ENCODE assay signal across 1 cellular context in the genomic region with DNA sequence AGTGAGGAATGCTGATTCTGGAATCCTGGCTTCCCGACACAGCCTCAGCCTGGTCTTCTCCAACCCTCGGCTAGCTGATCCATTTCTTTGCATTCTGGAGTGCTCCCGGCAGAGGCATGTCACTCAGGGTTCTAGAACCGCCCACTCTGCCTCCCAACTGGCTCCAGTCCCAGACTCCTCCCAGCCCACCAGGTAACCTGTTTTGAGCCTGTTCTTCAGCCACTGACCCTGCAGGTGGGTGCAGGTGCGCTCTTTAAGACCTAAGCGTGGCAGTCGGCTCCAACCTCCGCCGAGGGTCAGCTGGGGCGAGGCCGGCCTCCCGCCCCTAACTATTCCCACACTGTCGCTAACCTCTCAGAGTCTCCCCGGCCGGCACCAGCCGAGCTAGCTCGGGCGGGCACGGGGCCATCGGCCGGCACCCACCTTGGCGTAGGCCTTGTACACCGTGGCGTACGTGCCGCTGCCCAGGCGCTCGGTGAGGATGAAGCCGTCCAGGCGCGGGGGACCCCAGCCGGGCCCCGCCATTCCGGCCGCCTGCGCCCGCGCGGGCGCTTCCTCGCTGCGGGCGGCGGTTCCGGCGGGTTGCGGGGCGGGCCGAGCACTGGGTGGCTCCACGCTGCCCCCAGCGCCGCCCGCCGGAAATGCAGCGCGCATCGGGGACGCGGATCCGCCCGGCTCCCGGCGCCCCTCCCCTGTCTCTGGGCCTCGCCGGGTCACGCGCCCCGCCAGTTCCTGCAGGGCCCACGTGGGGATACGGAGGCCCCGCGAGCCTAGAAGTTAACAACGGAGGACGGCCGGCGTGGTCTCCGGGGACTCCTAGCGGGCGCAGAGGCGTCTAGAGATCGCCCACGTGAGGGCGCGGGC.
TF ChIP-seq lines count a peak whose summit lies in the region.

A gene with protein sequence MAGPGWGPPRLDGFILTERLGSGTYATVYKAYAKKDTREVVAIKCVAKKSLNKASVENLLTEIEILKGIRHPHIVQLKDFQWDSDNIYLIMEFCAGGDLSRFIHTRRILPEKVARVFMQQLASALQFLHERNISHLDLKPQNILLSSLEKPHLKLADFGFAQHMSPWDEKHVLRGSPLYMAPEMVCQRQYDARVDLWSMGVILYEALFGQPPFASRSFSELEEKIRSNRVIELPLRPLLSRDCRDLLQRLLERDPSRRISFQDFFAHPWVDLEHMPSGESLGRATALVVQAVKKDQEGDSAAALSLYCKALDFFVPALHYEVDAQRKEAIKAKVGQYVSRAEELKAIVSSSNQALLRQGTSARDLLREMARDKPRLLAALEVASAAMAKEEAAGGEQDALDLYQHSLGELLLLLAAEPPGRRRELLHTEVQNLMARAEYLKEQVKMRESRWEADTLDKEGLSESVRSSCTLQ (minus strand): TSS at position 576 of the 864 bp plus-strand sequence. CDS start 51 bp downstream, at position 525.

TF ChIP-seq in K562, 482 proteins besides CTCF, POLR2A, EP300 and RAD21 (continued from another document and continues in another):
- no peak for TF ChIP-seq ZNF133 (CRISPR knock-in tag; IDR thresholded peaks at IDR 0.05)
- TF ChIP-seq RFX1 (IDR thresholded peaks at IDR 0.05): no peak
- TF ChIP-seq OTX1 (CRISPR knock-in tag; IDR thresholded peaks at IDR 0.05): no peak
- TF ChIP-seq TEAD4 (IDR thresholded peaks at IDR 0.05; ENCODE audit: low read length): no peak; the same call in 1 of the 2 replicates
- no peak for TF ChIP-seq TEAD4 (CRISPR knock-in tag; IDR thresholded peaks at IDR 0.05; ENCODE audit: borderline replicate concordance)
- TF ChIP-seq RAD51 (IDR thresholded peaks at IDR 0.05; ENCODE audit: borderline replicate concordance, low read depth): peak; percentile 86
- no peak for TF ChIP-seq ZBTB17 (CRISPR knock-in tag; IDR thresholded peaks at IDR 0.05)
- TF ChIP-seq POLR2G (IDR thresholded peaks at IDR 0.05; ENCODE audit: low read depth, low read length): peak; percentile 94
- no peak for TF ChIP-seq SMARCA4 (IDR thresholded peaks at IDR 0.05)
- TF ChIP-seq, protein P1, sequence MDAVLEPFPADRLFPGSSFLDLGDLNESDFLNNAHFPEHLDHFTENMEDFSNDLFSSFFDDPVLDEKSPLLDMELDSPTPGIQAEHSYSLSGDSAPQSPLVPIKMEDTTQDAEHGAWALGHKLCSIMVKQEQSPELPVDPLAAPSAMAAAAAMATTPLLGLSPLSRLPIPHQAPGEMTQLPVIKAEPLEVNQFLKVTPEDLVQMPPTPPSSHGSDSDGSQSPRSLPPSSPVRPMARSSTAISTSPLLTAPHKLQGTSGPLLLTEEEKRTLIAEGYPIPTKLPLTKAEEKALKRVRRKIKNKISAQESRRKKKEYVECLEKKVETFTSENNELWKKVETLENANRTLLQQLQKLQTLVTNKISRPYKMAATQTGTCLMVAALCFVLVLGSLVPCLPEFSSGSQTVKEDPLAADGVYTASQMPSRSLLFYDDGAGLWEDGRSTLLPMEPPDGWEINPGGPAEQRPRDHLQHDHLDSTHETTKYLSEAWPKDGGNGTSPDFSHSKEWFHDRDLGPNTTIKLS (IDR thresholded peaks at IDR 0.05; ENCODE audit: borderline replicate concordance, low read depth): 0 out of 2 replicates have a peak, but pooled peaks have one; percentile 67
- TF ChIP-seq ZNF444 (CRISPR knock-in tag; IDR thresholded peaks at IDR 0.05): no peak
- no peak for TF ChIP-seq ADNP (tag; IDR thresholded peaks at IDR 0.05)
- TF ChIP-seq SRSF3 (IDR thresholded peaks at IDR 0.05; ENCODE audit: insufficient read depth, low read length): no peak
- TF ChIP-seq, protein P2, sequence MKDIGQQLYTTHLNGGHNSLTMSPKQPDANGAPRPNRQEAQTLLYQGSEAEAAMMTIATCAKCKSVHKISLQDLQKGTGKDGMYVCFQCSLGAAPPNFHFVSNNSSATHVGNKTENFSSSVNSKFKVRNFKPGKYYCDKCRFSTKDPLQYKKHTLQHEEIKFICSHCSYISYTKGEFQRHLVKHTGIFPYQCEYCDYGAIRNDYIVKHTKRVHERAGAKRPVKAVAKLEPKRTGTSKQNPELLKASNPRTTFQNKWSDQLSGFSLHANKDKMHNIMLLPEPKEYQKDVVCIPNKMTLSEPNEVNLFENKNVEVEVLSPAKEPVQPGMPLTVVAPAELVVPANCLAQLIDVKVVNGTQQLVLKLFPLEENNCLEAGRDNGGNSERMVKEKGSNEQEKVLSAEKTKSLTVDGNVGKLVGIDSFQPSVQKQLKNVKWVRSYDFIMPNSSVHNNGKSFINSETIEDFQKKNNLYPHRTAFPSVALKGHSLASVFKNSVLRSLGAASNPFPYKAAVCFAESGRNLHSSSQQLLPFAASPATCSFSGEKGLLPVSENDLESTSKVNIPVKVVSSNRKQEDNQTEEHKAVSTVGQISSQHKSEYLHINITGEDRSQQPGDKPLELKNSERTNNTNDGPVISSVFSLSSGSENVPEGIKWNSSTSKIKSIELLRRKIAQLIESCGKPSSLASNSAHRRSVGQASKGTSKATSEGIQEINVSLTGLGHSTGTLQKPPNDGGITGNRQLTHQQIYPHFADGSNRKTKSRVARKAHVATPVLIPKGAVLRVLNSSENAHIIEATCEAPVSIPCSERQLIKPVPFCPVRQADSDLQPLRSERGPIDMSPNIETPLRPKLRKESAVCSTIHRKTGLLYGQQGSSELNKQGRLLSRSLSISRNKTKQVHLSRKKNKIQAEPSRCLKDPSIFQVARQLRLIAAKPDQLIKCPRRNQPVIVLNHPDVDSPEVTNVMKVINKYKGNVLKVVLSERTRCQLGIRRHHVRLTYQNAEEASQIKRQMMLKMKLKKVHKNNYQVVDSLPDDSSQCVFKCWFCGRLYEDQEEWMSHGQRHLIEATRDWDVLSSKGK (CRISPR knock-in tag; IDR thresholded peaks at IDR 0.05): no peak
- TF ChIP-seq, protein P3, sequence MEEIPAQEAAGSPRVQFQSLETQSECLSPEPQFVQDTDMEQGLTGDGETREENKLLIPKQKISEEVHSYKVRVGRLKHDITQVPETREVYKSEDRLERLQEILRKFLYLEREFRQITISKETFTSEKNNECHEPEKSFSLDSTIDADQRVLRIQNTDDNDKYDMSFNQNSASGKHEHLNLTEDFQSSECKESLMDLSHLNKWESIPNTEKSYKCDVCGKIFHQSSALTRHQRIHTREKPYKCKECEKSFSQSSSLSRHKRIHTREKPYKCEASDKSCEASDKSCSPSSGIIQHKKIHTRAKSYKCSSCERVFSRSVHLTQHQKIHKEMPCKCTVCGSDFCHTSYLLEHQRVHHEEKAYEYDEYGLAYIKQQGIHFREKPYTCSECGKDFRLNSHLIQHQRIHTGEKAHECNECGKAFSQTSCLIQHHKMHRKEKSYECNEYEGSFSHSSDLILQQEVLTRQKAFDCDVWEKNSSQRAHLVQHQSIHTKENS (CRISPR knock-in tag; IDR thresholded peaks at IDR 0.05): no peak
- no peak for TF ChIP-seq STAG1 (CRISPR knock-in tag; IDR thresholded peaks at IDR 0.05; ENCODE audit: borderline replicate concordance)
- no peak for TF ChIP-seq GTF2E2 (tag; IDR thresholded peaks at IDR 0.05)
- TF ChIP-seq RBM25 (IDR thresholded peaks at IDR 0.05; ENCODE audit: low read depth, low read length, severe bottlenecking): no peak
- no peak; a peak in 1 of 4 replicates for TF ChIP-seq SRF (CRISPR knock-in tag; IDR thresholded peaks at IDR 0.05)
- TF ChIP-seq FOXM1 (IDR thresholded peaks at IDR 0.05; ENCODE audit: low read depth): no peak
- TF ChIP-seq FOXM1 (CRISPR knock-in tag; IDR thresholded peaks at IDR 0.05; ENCODE audit: low read depth): no peak; the same call in 1 of the 2 replicates
- TF ChIP-seq XRCC3 (IDR thresholded peaks at IDR 0.05): no peak
- TF ChIP-seq TRIM24 (IDR thresholded peaks at IDR 0.05): no peak
- TF ChIP-seq SMC3 (conservative IDR thresholded peaks at IDR 0.05; ENCODE audit: insufficient read depth, low read depth, low read length): peak; percentile 31; the same call in 1 of the 2 replicates
- TF ChIP-seq ZFP30 (CRISPR knock-in tag; IDR thresholded peaks at IDR 0.05; ENCODE audit: borderline replicate concordance): no peak
- TF ChIP-seq, protein P4, sequence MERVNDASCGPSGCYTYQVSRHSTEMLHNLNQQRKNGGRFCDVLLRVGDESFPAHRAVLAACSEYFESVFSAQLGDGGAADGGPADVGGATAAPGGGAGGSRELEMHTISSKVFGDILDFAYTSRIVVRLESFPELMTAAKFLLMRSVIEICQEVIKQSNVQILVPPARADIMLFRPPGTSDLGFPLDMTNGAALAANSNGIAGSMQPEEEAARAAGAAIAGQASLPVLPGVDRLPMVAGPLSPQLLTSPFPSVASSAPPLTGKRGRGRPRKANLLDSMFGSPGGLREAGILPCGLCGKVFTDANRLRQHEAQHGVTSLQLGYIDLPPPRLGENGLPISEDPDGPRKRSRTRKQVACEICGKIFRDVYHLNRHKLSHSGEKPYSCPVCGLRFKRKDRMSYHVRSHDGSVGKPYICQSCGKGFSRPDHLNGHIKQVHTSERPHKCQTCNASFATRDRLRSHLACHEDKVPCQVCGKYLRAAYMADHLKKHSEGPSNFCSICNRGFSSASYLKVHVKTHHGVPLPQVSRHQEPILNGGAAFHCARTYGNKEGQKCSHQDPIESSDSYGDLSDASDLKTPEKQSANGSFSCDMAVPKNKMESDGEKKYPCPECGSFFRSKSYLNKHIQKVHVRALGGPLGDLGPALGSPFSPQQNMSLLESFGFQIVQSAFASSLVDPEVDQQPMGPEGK (CRISPR knock-in tag; IDR thresholded peaks at IDR 0.05; ENCODE audit: borderline replicate concordance): no peak
- TF ChIP-seq SRSF9 (IDR thresholded peaks at IDR 0.05; ENCODE audit: borderline replicate concordance, low read depth, low read length): no peak
- TF ChIP-seq NR2C2 (CRISPR knock-in tag; IDR thresholded peaks at IDR 0.05): peak; percentile 55; the same call in 1 of the 2 replicates
- TF ChIP-seq NR2C2 (tag; IDR thresholded peaks at IDR 0.05): peak; percentile 71
- TF ChIP-seq, protein P5, sequence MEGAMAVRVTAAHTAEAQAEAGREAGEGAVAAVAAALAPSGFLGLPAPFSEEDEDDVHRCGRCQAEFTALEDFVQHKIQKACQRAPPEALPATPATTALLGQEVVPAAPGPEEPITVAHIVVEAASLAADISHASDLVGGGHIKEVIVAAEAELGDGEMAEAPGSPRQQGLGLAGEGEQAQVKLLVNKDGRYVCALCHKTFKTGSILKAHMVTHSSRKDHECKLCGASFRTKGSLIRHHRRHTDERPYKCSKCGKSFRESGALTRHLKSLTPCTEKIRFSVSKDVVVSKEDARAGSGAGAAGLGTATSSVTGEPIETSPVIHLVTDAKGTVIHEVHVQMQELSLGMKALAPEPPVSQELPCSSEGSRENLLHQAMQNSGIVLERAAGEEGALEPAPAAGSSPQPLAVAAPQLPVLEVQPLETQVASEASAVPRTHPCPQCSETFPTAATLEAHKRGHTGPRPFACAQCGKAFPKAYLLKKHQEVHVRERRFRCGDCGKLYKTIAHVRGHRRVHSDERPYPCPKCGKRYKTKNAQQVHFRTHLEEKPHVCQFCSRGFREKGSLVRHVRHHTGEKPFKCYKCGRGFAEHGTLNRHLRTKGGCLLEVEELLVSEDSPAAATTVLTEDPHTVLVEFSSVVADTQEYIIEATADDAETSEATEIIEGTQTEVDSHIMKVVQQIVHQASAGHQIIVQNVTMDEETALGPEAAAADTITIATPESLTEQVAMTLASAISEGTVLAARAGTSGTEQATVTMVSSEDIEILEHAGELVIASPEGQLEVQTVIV (CRISPR knock-in tag; IDR thresholded peaks at IDR 0.05; ENCODE audit: borderline replicate concordance): no peak
- TF ChIP-seq RUNX1 (IDR thresholded peaks at IDR 0.05; ENCODE audit: low read depth): no peak
- TF ChIP-seq, protein P6, sequence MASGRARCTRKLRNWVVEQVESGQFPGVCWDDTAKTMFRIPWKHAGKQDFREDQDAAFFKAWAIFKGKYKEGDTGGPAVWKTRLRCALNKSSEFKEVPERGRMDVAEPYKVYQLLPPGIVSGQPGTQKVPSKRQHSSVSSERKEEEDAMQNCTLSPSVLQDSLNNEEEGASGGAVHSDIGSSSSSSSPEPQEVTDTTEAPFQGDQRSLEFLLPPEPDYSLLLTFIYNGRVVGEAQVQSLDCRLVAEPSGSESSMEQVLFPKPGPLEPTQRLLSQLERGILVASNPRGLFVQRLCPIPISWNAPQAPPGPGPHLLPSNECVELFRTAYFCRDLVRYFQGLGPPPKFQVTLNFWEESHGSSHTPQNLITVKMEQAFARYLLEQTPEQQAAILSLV (tag; IDR thresholded peaks at IDR 0.05): no peak
- TF ChIP-seq HLTF (IDR thresholded peaks at IDR 0.05): no peak
- no peak for TF ChIP-seq RBM17 (IDR thresholded peaks at IDR 0.05; ENCODE audit: borderline replicate concordance, low read depth, low read length)
- no peak for TF ChIP-seq NFE2L1 (tag; IDR thresholded peaks at IDR 0.05; ENCODE audit: borderline replicate concordance, low read depth)
- no peak for TF ChIP-seq SPI1 (IDR thresholded peaks at IDR 0.05; ENCODE audit: borderline replicate concordance, low read depth, low read length)
- TF ChIP-seq ZNF780A (CRISPR knock-in tag; IDR thresholded peaks at IDR 0.05): no peak
- no peak for TF ChIP-seq DIDO1 (tag; IDR thresholded peaks at IDR 0.05; ENCODE audit: low read depth)
- TF ChIP-seq, protein P7, sequence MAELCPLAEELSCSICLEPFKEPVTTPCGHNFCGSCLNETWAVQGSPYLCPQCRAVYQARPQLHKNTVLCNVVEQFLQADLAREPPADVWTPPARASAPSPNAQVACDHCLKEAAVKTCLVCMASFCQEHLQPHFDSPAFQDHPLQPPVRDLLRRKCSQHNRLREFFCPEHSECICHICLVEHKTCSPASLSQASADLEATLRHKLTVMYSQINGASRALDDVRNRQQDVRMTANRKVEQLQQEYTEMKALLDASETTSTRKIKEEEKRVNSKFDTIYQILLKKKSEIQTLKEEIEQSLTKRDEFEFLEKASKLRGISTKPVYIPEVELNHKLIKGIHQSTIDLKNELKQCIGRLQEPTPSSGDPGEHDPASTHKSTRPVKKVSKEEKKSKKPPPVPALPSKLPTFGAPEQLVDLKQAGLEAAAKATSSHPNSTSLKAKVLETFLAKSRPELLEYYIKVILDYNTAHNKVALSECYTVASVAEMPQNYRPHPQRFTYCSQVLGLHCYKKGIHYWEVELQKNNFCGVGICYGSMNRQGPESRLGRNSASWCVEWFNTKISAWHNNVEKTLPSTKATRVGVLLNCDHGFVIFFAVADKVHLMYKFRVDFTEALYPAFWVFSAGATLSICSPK (IDR thresholded peaks at IDR 0.05; ENCODE audit: borderline replicate concordance): no peak
- TF ChIP-seq MEIS2 (IDR thresholded peaks at IDR 0.05; ENCODE audit: partially characterized antibody): peak; percentile 36
- TF ChIP-seq, protein P8, sequence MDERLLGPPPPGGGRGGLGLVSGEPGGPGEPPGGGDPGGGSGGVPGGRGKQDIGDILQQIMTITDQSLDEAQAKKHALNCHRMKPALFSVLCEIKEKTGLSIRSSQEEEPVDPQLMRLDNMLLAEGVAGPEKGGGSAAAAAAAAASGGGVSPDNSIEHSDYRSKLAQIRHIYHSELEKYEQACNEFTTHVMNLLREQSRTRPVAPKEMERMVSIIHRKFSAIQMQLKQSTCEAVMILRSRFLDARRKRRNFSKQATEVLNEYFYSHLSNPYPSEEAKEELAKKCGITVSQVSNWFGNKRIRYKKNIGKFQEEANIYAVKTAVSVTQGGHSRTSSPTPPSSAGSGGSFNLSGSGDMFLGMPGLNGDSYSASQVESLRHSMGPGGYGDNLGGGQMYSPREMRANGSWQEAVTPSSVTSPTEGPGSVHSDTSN (CRISPR knock-in tag; IDR thresholded peaks at IDR 0.05; ENCODE audit: low read depth): peak; percentile 86
- TF ChIP-seq, protein P8 (tag; conservative IDR thresholded peaks at IDR 0.05; ENCODE audit: low read depth): peak; percentile 93
